8 cellular contexts compared by ENCODE assay signal in the genomic region with DNA sequence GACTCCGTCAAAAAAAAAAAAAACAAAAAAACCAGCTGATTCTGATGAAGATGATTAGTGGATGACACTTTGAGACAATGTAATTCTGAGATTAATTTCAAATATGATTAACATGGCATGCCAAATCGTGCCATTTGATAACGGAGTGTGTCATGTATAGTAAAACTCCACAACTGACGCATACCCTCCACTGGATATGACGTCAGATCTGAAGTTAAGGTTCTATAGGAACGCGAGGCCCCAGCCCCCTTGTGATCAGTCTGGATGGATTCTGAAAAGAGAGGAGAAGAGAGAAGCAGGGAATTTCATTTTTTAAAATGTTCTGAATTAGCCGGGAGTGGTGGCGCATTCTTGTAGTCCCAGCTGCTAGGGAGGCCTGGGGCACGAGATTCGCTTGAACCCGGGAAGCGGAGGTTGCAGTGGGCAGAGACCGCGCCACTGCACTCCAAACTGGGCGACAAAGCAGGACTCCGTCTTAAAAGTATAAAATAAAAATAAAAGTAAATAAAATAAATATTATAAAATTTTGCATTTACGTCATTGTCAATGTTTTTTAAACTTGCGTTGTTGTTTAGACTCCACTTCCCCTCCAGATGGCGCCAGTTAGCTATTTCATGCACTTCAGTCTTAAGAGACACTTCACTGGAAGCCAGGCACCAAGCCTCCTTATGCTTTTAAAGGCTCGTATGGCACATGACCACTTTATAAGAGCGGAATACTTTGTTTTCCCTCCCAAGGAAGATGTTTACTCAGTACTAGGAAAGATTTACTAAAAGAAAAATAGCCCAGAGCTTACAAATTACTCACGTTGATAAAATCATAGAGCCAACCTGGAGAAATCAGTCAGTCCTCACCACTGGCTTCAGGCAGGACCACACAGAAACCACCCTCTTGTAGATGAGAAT.
DNase-seq lines count a peak whose midpoint lies in the region; ATAC-seq and TF ChIP-seq lines count a peak whose summit lies in the region.

No MANE protein-coding gene starts in this region.

- peak in 4 of 5 donors; percentile 6 to 53 (median 20) for DNase-seq in CD8-positive, alpha-beta memory T cell
- peak; percentile 20 for DNase-seq in NCI-H1048 (lab: John Stamatoyannopoulos, UW)
- DNase-seq in SK-N-SH = peak; percentile 57
- DNase-seq in activated naive CD8-positive, alpha-beta T cell treated with anti-CD3 and anti-CD28 coated beads, Interleukin-2, amount 50 U/mL, for 24 hours = peak; percentile 66
- peak; percentile 75 for DNase-seq in left cardiac atrium
- DNase-seq in sigmoid colon = peak; percentile 83

- peak; percentile 75 for ATAC-seq in GM21529 (IDR thresholded peaks at IDR 0.05; ENCODE audit: unreplicated experiment)
- ATAC-seq in activated naive CD8-positive, alpha-beta T cell treated with anti-CD3 and anti-CD28 coated beads, Interleukin-2, amount 50 U/mL, for 24 hours = no peak
- ATAC-seq in left cardiac atrium = peak; percentile 84 to 88
- ATAC-seq in GM18870 (IDR thresholded peaks at IDR 0.05; ENCODE audit: unreplicated experiment) = no peak

- H3K27me3 ChIP-seq in CD8-positive, alpha-beta memory T cell (ENCODE audit: insufficient read depth, low read length, poor library complexity, severe bottlenecking) = peaks cover 5% of the 10 kb centered on the region
- H3K27me3 ChIP-seq in SK-N-SH (ENCODE audit: insufficient read depth) (no peaks in the 10 kb centered on the region; the same call in 1 of the 2 replicates), sigmoid colon (no peaks in the 10 kb centered on the region)

- peaks cover 0 to 2% (median 0%) of the 10 kb centered on the region in 5 donors for H3K9me3 Mint-ChIP-seq in CD8-positive, alpha-beta memory T cell
- no peaks in the 10 kb centered on the region for H3K9me3 Mint-ChIP-seq in activated naive CD8-positive, alpha-beta T cell treated with anti-CD3 and anti-CD28 coated beads, Interleukin-2, amount 50 U/mL, for 24 hours

- H3K27ac ChIP-seq in CD8-positive, alpha-beta memory T cell (ENCODE audit: low read depth, low read length) = no peak overlapping the region
- H3K27ac ChIP-seq in SK-N-SH (ENCODE audit: low read depth in 2 of 2, low read length in 1 of 2) = peak overlapping the region in 1 of 2 experiments; percentile 8; a peak in 1 of 4 replicates
- H3K27ac ChIP-seq in sigmoid colon = no peak overlapping the region

- H3F3A ChIP-seq in SK-N-SH (replicated peaks; ENCODE audit: insufficient read depth) = no peaks in the 10 kb centered on the region

- H2AFZ ChIP-seq in SK-N-SH (ENCODE audit: low read depth) = no peak overlapping the region

- H3K4me3 Mint-ChIP-seq in CD8-positive, alpha-beta memory T cell = no peak overlapping the region
- H3K4me3 Mint-ChIP-seq in activated naive CD8-positive, alpha-beta T cell treated with anti-CD3 and anti-CD28 coated beads, Interleukin-2, amount 50 U/mL, for 24 hours = no peak overlapping the region

- no peak for TF ChIP-seq EP300 in SK-N-SH (IDR thresholded peaks at IDR 0.05; ENCODE audit: borderline replicate concordance in 1 of 2, low read depth in 1 of 2, low read length in 1 of 2)
- no peak for TF ChIP-seq EP300 in sigmoid colon (IDR thresholded peaks at IDR 0.05)

- CTCF ChIA-PET in CD8-positive, alpha-beta memory T cell (lab: Charles Lee) = interaction anchor here (1.3 to 1.6 kb wide), 2 partner anchors 408 to 556 kb away, joined by 3 to 5 read pairs; no protein-coding TSS in a partner anchor
- CTCF ChIA-PET in SK-N-SH (lab: Yijun Ruan, JAX) = interaction anchor here (0.6 to 4.1 kb wide), 40 partner anchors 8 to 561 kb away, joined by 3 to 31 read pairs (median 4); partner anchors contain the start of gene RAVER2

- no peaks in the 10 kb centered on the region for H3K79me2 ChIP-seq in SK-N-SH (ENCODE audit: insufficient read depth)

- no peaks in the 10 kb centered on the region for H4K20me1 ChIP-seq in SK-N-SH (ENCODE audit: insufficient read depth)

- WGBS in SK-N-SH (ENCODE audit: low lambda C conversion rate) = 48% methylated on average over 23 of the region's 23 CpGs
- WGBS in sigmoid colon, 2 donors = 35 to 59% methylated on average over 23 of the region's 23 CpGs

- no peak overlapping the region for H3K4me3 ChIP-seq in CD8-positive, alpha-beta memory T cell (ENCODE audit: low read length)
- no peak overlapping the region for H3K4me3 ChIP-seq in SK-N-SH (ENCODE audit: low read depth in 2 of 2, low read length in 1 of 2)
- H3K4me3 ChIP-seq in sigmoid colon = no peak overlapping the region

- peaks cover 10 to 57% of the 10 kb centered on the region in 2 donors for H3K27me3 Mint-ChIP-seq in CD8-positive, alpha-beta memory T cell
- peaks cover 5% of the 10 kb centered on the region for H3K27me3 Mint-ChIP-seq in activated naive CD8-positive, alpha-beta T cell treated with anti-CD3 and anti-CD28 coated beads, Interleukin-2, amount 50 U/mL, for 24 hours

- H3K4me1 Mint-ChIP-seq in CD8-positive, alpha-beta memory T cell = no peaks in the 10 kb centered on the region
- no peaks in the 10 kb centered on the region for H3K4me1 Mint-ChIP-seq in activated naive CD8-positive, alpha-beta T cell treated with anti-CD3 and anti-CD28 coated beads, Interleukin-2, amount 50 U/mL, for 24 hours

- TF ChIP-seq CTCF in SK-N-SH (IDR thresholded peaks at IDR 0.05) (peak; percentile 71), sigmoid colon (IDR thresholded peaks at IDR 0.05) (peak; percentile 47 to 74 (median 66))

- intact Hi-C loops in left cardiac atrium (cut with DNase I) (loop anchor here (5.0 to 10.0 kb wide), 3 partner anchors 216 to 408 kb away; no protein-coding TSS in a partner anchor), sigmoid colon (cut with DNase I) (loop anchor here (1.0 to 10.0 kb wide), 3 partner anchors 206 to 555 kb away; partner anchors contain the start of gene CACHD1)

- H3K4me1 ChIP-seq in CD8-positive, alpha-beta memory T cell (ENCODE audit: insufficient read depth, low read length) = no peaks in the 10 kb centered on the region
- peaks cover 9% of the 10 kb centered on the region in 2 experiments; a peak in 2 of 4 replicates for H3K4me1 ChIP-seq in SK-N-SH (ENCODE audit: control insufficient read depth in 1 of 2, insufficient read depth in 2 of 2, low read depth in 1 of 2, low read length in 1 of 2)
- H3K4me1 ChIP-seq in sigmoid colon = peaks cover 0 to 19% (median 6%) of the 10 kb centered on the region in 4 donors

- no peak overlapping the region for H3K4me2 ChIP-seq in SK-N-SH

- H3K27ac Mint-ChIP-seq in CD8-positive, alpha-beta memory T cell = no peak overlapping the region
- no peak overlapping the region for H3K27ac Mint-ChIP-seq in activated naive CD8-positive, alpha-beta T cell treated with anti-CD3 and anti-CD28 coated beads, Interleukin-2, amount 50 U/mL, for 24 hours

- H3K9me3 ChIP-seq in CD8-positive, alpha-beta memory T cell (ENCODE audit: low read length) = no peaks in the 10 kb centered on the region
- no peaks in the 10 kb centered on the region for H3K9me3 ChIP-seq in SK-N-SH
- no peaks in the 10 kb centered on the region for H3K9me3 ChIP-seq in sigmoid colon

- TF ChIP-seq RAD21 in SK-N-SH (IDR thresholded peaks at IDR 0.05; ENCODE audit: low read length) = peak; percentile 97

- H3K9ac ChIP-seq in SK-N-SH = no peak overlapping the region

- H3K9me2 ChIP-seq in SK-N-SH = no peaks in the 10 kb centered on the region

- no peaks in the 10 kb centered on the region for H3K36me3 ChIP-seq in CD8-positive, alpha-beta memory T cell (ENCODE audit: insufficient read depth, low read length)
- no peaks in the 10 kb centered on the region for H3K36me3 ChIP-seq in SK-N-SH (replicated peaks in 1 of 2; ENCODE audit: control insufficient read depth in 1 of 2, insufficient read depth in 2 of 2, low read length in 1 of 2)
- no peaks in the 10 kb centered on the region for H3K36me3 ChIP-seq in sigmoid colon

- POLR2A ChIA-PET in CD8-positive, alpha-beta memory T cell (lab: Charles Lee) = no interaction called here
- POLR2A ChIA-PET in SK-N-SH (lab: Yijun Ruan, JAX) = no interaction called here

- TF ChIP-seq POLR2A in sigmoid colon (IDR thresholded peaks at IDR 0.05) = no peak

- H3K36me3 Mint-ChIP-seq in CD8-positive, alpha-beta memory T cell = no peaks in the 10 kb centered on the region
- H3K36me3 Mint-ChIP-seq in activated naive CD8-positive, alpha-beta T cell treated with anti-CD3 and anti-CD28 coated beads, Interleukin-2, amount 50 U/mL, for 24 hours (ENCODE audit: low read depth) = peaks cover 2% of the 10 kb centered on the region

TF ChIP-seq in SK-N-SH, 30 proteins besides CTCF, POLR2A, EP300 and RAD21 (continues in another document):
- TF ChIP-seq GABPA (IDR thresholded peaks at IDR 0.05; ENCODE audit: low read depth) (no peak), MXI1 (IDR thresholded peaks at IDR 0.05; ENCODE audit: low read depth, low read length) (no peak), CHD2 (IDR thresholded peaks at IDR 0.05; ENCODE audit: low read length, partially characterized antibody) (peak; percentile 33), REST (IDR thresholded peaks at IDR 0.05; ENCODE audit: low read depth, low read length) (no peak), SMC3 (IDR thresholded peaks at IDR 0.05; ENCODE audit: low read depth, low read length) (peak; percentile 91), TCF12 (IDR thresholded peaks at IDR 0.05) (no peak), MEF2A (IDR thresholded peaks at IDR 0.05; ENCODE audit: borderline replicate concordance, low read depth) (no peak), RFX5 (IDR thresholded peaks at IDR 0.05; ENCODE audit: low read length) (no peak), FOXM1 (IDR thresholded peaks at IDR 0.05; ENCODE audit: low read depth) (no peak)

Comparison
In these comparisons a context has a peak if more than half of its experiments do, and no peak if none do; other contexts are left out.
1. DNase-seq: peak in every context shown above with its lines; median percentile 83 in sigmoid colon; 75 in left cardiac atrium; 66 in activated naive CD8-positive, alpha-beta T cell treated with anti-CD3 and anti-CD28 coated beads, Interleukin-2, amount 50 U/mL, for 24 hours; 57 in SK-N-SH; 20 in CD8-positive, alpha-beta memory T cell; 20 in NCI-H1048.
2. ATAC-seq: peak in GM21529 (single experiment) and left cardiac atrium (2 of 2); none in activated naive CD8-positive, alpha-beta T cell treated with anti-CD3 and anti-CD28 coated beads, Interleukin-2, amount 50 U/mL, for 24 hours (single experiment) and GM18870 (single experiment).